Comparison of ENCODE assay signal across 8 cellular contexts in the genomic region with DNA sequence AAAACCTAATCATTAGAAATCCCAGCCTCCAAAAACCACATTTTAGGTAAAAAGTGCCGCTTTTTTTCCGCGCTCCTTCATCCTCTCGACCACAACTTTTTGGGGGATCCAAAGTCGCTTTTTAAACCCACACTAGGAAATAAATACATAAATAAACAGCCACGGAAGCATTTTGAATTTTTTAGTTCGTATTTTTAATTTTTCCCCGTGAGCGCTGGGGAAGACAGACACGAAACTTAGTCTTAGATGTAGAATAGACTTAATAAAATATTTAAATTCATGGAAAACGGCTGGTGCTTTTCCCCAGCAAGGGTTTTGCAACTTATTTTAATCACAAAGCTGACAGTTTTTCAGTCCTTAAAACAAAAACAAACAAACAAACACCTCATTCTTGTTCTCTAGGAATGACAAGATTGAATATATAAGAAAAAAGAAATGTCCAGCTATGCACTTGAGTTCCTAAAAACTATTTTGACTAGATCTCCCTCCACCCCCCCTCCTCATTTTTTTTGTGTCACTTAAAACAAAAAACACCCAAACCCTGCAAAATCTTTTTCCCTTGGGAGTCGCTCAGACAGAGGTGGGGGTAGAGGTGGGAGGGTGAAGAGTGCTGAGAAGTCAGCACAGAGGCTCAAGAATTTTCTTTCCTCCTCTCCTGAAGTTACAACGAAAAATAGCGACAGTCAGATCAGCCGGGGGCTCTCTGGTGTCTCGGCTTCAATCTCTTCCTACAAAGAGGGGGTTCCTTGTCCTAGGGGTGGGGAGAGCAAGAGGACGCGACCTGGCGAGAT. TPM values are rescaled to one million over a fixed set of nuclear protein-coding genes. Genes with fewer than 3 reads are reported as not detected.
DNase-seq lines count a peak whose midpoint lies in the region; ATAC-seq and TF ChIP-seq lines count a peak whose summit lies in the region.

No MANE protein-coding gene starts in this region.

- TF ChIP-seq CTCF in GM10248 (IDR thresholded peaks at IDR 0.05; ENCODE audit: control extremely low read depth, extremely low read depth, low read depth, missing control alignments) (no peak), Panc1 (IDR thresholded peaks at IDR 0.05) (no peak), fibroblast of lung (conservative IDR thresholded peaks at IDR 0.05 in 1 of 2, IDR thresholded peaks at IDR 0.05 in 1 of 2; ENCODE audit: low read depth in 1 of 2, low read length in 2 of 2) (no peak), psoas muscle (IDR thresholded peaks at IDR 0.05) (no peak)

- H3K27me3 ChIP-seq in Panc1 (ENCODE audit: control insufficient read depth, insufficient read depth, low read length): no peaks in the 10 kb centered on the region
- H3K27me3 ChIP-seq in fibroblast of lung (ENCODE audit: control insufficient read depth, insufficient read depth, low read length): no peaks in the 10 kb centered on the region
- H3K27me3 ChIP-seq in psoas muscle (ENCODE audit: insufficient read depth in 3 of 3, low read length in 2 of 3): peaks cover 6 to 81% (median 17%) of the 10 kb centered on the region in 3 donors

- H3K9me3 ChIP-seq in Panc1 (ENCODE audit: control insufficient read depth, insufficient read depth, low read depth, low read length) (no peaks in the 10 kb centered on the region), fibroblast of lung (ENCODE audit: control insufficient read depth, insufficient read depth, low read depth, low read length) (no peaks in the 10 kb centered on the region), psoas muscle (no peaks in the 10 kb centered on the region)

- DNase-seq in GM10248 (ENCODE audit: extremely low spot score) (peak; percentile 21), Panc1 (ENCODE audit: low read depth, low spot score) (no peak), fibroblast of lung (ENCODE audit: low read depth in 2 of 2) (peak; percentile 38 to 45), psoas muscle (no peak), UCSD-AML1 (lab: John Stamatoyannopoulos, UW; ENCODE audit: unreplicated experiment) (no peak), DMS 273 (lab: John Stamatoyannopoulos, UW; ENCODE audit: unreplicated experiment) (no peak)
- no peak for DNase-seq in stimulated activated naive CD4-positive, alpha-beta T cell treated with Interleukin-2 at 50 U/mL for 16 hours (lab: John Stamatoyannopoulos, UW)

- 13 to 15% (median 13%) methylated on average over 19 of the region's 19 CpGs for WGBS in psoas muscle, 3 donors

- peak; percentile 1; the same call in 1 of the 2 replicates for ATAC-seq in Panc1
- peak in 2 of 4 donors; percentile 2 to 26 for ATAC-seq in psoas muscle
- ATAC-seq in HG03095 (IDR thresholded peaks at IDR 0.05; ENCODE audit: unreplicated experiment): no peak

- H3K27ac ChIP-seq in Panc1 (ENCODE audit: low read length): peak overlapping the region; percentile 81
- H3K27ac ChIP-seq in fibroblast of lung (ENCODE audit: insufficient read depth, low read length): peak overlapping the region; percentile 67
- no peak overlapping the region for H3K27ac ChIP-seq in psoas muscle

- H3K4me2 ChIP-seq in fibroblast of lung (ENCODE audit: extremely low read depth, insufficient read depth, low read length): peak overlapping the region; percentile 73

- POLR2A ChIA-PET in GM10248 (lab: Yijun Ruan, JAX) (no interaction called here), Panc1 (lab: Charles Lee) (interaction anchor here (0.7 kb wide), 1 partner anchor 842 kb away, joined by 3 read pairs; no protein-coding TSS in a partner anchor)

- in situ Hi-C loops in Panc1 (cut with HindIII; ENCODE audit: low pct_unique_long_range_greater_than_20kb, low sequenced_read_pairs): no loop called here

- CTCF ChIA-PET in GM10248 (lab: Yijun Ruan, JAX): interaction anchor here (1.4 to 4.6 kb wide), 4 partner anchors 315 to 791 kb away, joined by 3 to 26 read pairs (median 4); no protein-coding TSS in a partner anchor
- CTCF ChIA-PET in Panc1 (lab: Charles Lee): interaction anchor here (1.4 kb wide), 1 partner anchor 294 kb away, joined by 4 read pairs; no protein-coding TSS in a partner anchor

- H4K20me1 ChIP-seq in fibroblast of lung (ENCODE audit: control insufficient read depth, extremely low read depth, insufficient read depth, low read length): no peaks in the 10 kb centered on the region

- intact Hi-C loops in Panc1 (cut with micrococcal nuclease; ENCODE audit: unreplicated experiment): loop anchor here (5.0 to 10.0 kb wide), 2 partner anchors 504 to 764 kb away; no protein-coding TSS in a partner anchor
- intact Hi-C loops in psoas muscle (cut with DNase I): loop anchor here (2.0 to 10.0 kb wide), 5 partner anchors 39 to 766 kb away; no protein-coding TSS in a partner anchor

- H3K79me2 ChIP-seq in fibroblast of lung (ENCODE audit: control insufficient read depth, insufficient read depth, low read length): peaks cover 43% of the 10 kb centered on the region

- H2AFZ ChIP-seq in fibroblast of lung (ENCODE audit: low read length): peak overlapping the region; percentile 81

- H3K9ac ChIP-seq in fibroblast of lung (ENCODE audit: insufficient read depth, low read length): peak overlapping the region; percentile 68

- no TSS peak for BruUV-seq in Panc1 (replicated peaks; lab: Mats Ljungman, UMichigan)

- peaks cover 25% of the 10 kb centered on the region for H3K4me1 ChIP-seq in Panc1 (ENCODE audit: control insufficient read depth, insufficient read depth, low read length)
- H3K4me1 ChIP-seq in fibroblast of lung (ENCODE audit: control insufficient read depth, extremely low read depth, insufficient read depth, low read length): peaks cover 3% of the 10 kb centered on the region
- peaks cover 25% of the 10 kb centered on the region for H3K4me1 ChIP-seq in psoas muscle

- H3K4me3 ChIP-seq in Panc1 (ENCODE audit: low read depth in 2 of 2, low read length in 2 of 2): peak overlapping the region; percentile 54 to 86
- H3K4me3 ChIP-seq in fibroblast of lung (replicated peaks in 1 of 4; ENCODE audit: control extremely low read depth in 1 of 4, insufficient read depth in 1 of 4, low read depth in 3 of 4, low read length in 4 of 4): peak overlapping the region; percentile 85 to 87 (median 86)
- peak overlapping the region; percentile 73 for H3K4me3 ChIP-seq in psoas muscle

- H3K36me3 ChIP-seq in Panc1 (ENCODE audit: control insufficient read depth, insufficient read depth, low read length) (no peaks in the 10 kb centered on the region), fibroblast of lung (ENCODE audit: control insufficient read depth, insufficient read depth, low read length) (no peaks in the 10 kb centered on the region), psoas muscle (ENCODE audit: insufficient read depth in 1 of 2, low read depth in 1 of 2) (no peaks in the 10 kb centered on the region)

RNA-seq across cellular contexts. Expression of gene SUPT3H, which starts 43.4 kb away (rescaled TPM):
- total RNA-seq in Panc1 (2021; ENCODE audit: unreplicated experiment) (11.0 TPM), fibroblast of lung (8.3 and 8.5 TPM in 2 replicates), psoas muscle (1 to 10 TPM; 1.9 to 3.3 (median 2.5) TPM)
- 13.6 TPM for polyA plus RNA-seq in Panc1 (2012; ENCODE audit: insufficient read length)
- polyA plus RNA-seq in fibroblast of lung (7.0 and 8.5 TPM in 2 replicates), psoas muscle (1 to 10 TPM; 1.7 to 4.3 (median 3.1) TPM)
- 4.9 and 5.8 TPM in 2 replicates for polyA plus RNA-seq in fibroblast of lung (2012)
- 1.4 and 12.4 TPM in 2 replicates for polyA minus RNA-seq in fibroblast of lung (ENCODE audit: low replicate concordance)

Comparison
In these comparisons a context has a peak if more than half of its experiments do, and no peak if none do; other contexts are left out.
1. DNase-seq: peak in GM10248 (single experiment) and fibroblast of lung (2 of 2); none in Panc1 (single experiment), psoas muscle (0 of 2), UCSD-AML1 (single experiment), stimulated activated naive CD4-positive, alpha-beta T cell treated with Interleukin-2 at 50 U/mL for 16 hours (single experiment) and DMS 273 (single experiment).
2. Peak in every context shown above with its lines, with median percentiles within 50 percentile points of each other: H3K4me3 ChIP-seq.